In genomic region chrX:110003167-110004156, GRCh38 we compare ENCODE assay signal across 8 cellular contexts. TPM values are rescaled to one million over a fixed set of nuclear protein-coding genes. Genes with fewer than 3 reads are reported as not detected.
DNase-seq lines count a peak whose midpoint lies in the region; ATAC-seq and TF ChIP-seq lines count a peak whose summit lies in the region.

No MANE protein-coding gene starts in this region.

- H3K36me3 ChIP-seq in WERI-Rb-1 = peaks cover 14% of the 10 kb centered on the region
- H3K36me3 ChIP-seq in esophagus squamous epithelium = no peaks in the 10 kb centered on the region
- no peaks in the 10 kb centered on the region for H3K36me3 ChIP-seq in neural cell (ENCODE audit: insufficient read depth, low read length)

- no peak overlapping the region for H2AFZ ChIP-seq in neural cell (ENCODE audit: low read depth, low read length)

- no peaks in the 10 kb centered on the region for H4K20me1 ChIP-seq in neural cell (ENCODE audit: insufficient read depth)

- H3F3A ChIP-seq in neural cell (ENCODE audit: insufficient read depth, low read length, poor library complexity, severe bottlenecking) = no peaks in the 10 kb centered on the region

- H3K27me3 ChIP-seq in WERI-Rb-1 (ENCODE audit: insufficient read depth, low read depth, severe bottlenecking) = no peaks in the 10 kb centered on the region
- H3K27me3 ChIP-seq in esophagus squamous epithelium = no peaks in the 10 kb centered on the region
- no peaks in the 10 kb centered on the region for H3K27me3 ChIP-seq in neural cell (ENCODE audit: insufficient read depth, low read depth, low read length)

- peak overlapping the region; percentile 14 for H3K4me2 ChIP-seq in neural cell (ENCODE audit: low read length)

- no peaks in the 10 kb centered on the region for H3K9me2 ChIP-seq in neural cell (ENCODE audit: insufficient read depth, low read length)

- peaks cover 10 to 51% (median 13%) of the 10 kb centered on the region in 3 donors for H3K4me1 ChIP-seq in esophagus squamous epithelium

- no peak for TF ChIP-seq POLR2A in esophagus squamous epithelium (IDR thresholded peaks at IDR 0.05)

- WGBS in esophagus squamous epithelium, 2 donors = 9 to 39% methylated on average over 20 to 38 of the region's 46 CpGs

- DNase-seq in WERI-Rb-1 (no peak), esophagus squamous epithelium (lab: John Stamatoyannopoulos, UW) (no peak), mucosa of gallbladder (ENCODE audit: low spot score) (no peak)
- no peak for DNase-seq in effector CD4-positive, alpha-beta T cell

- intact Hi-C loops in esophagus squamous epithelium (cut with DNase I) = no loop called here

- no peak for TF ChIP-seq EP300 in neural cell (conservative IDR thresholded peaks at IDR 0.05; ENCODE audit: poor library complexity, severe bottlenecking)

- TF ChIP-seq RAD21 in neural cell (conservative IDR thresholded peaks at IDR 0.05) = no peak

- H3K9me3 ChIP-seq in WERI-Rb-1 (ENCODE audit: severe bottlenecking) (no peaks in the 10 kb centered on the region), esophagus squamous epithelium (no peaks in the 10 kb centered on the region), neural cell (ENCODE audit: low read length) (no peaks in the 10 kb centered on the region)

- H3K4me3 ChIP-seq in GM08714 (ENCODE audit: low read length) (peak overlapping the region; percentile 81), WERI-Rb-1 (ENCODE audit: low read depth, low read length) (peak overlapping the region; percentile 86), esophagus squamous epithelium (peak overlapping the region; percentile 59 to 84 (median 66)), neural cell (ENCODE audit: low read length) (peak overlapping the region; percentile 74)

- H3K79me2 ChIP-seq in neural cell (replicated peaks; ENCODE audit: insufficient read depth, low read length) = no peaks in the 10 kb centered on the region

- ATAC-seq in HG02938 (IDR thresholded peaks at IDR 0.05; ENCODE audit: unreplicated experiment) (peak; percentile 28), HG03175 (IDR thresholded peaks at IDR 0.05; ENCODE audit: unreplicated experiment) (no peak)

- H3K9ac ChIP-seq in neural cell (ENCODE audit: low read length) = peak overlapping the region; percentile 67

- peak overlapping the region; percentile 93 for H3K27ac ChIP-seq in WERI-Rb-1
- peak overlapping the region; percentile 86 to 95 (median 92) for H3K27ac ChIP-seq in esophagus squamous epithelium
- no peak overlapping the region for H3K27ac ChIP-seq in neural cell (ENCODE audit: low read length)

- TF ChIP-seq CTCF in WERI-Rb-1 (IDR thresholded peaks at IDR 0.05; ENCODE audit: low read depth, low read length) (no peak), esophagus squamous epithelium (IDR thresholded peaks at IDR 0.05) (no peak), neural cell (IDR thresholded peaks at IDR 0.05; ENCODE audit: poor library complexity, severe bottlenecking) (no peak)

TF ChIP-seq in neural cell, 6 proteins besides CTCF, POLR2A, EP300 and RAD21:
- TF ChIP-seq POLR2AphosphoS5 (IDR thresholded peaks at IDR 0.05) (no peak), REST (IDR thresholded peaks at IDR 0.05; ENCODE audit: borderline replicate concordance) (no peak), SMC3 (conservative IDR thresholded peaks at IDR 0.05; ENCODE audit: poor library complexity) (no peak), TAF1 (IDR thresholded peaks at IDR 0.05; ENCODE audit: low read depth) (no peak), EZH2 (IDR thresholded peaks at IDR 0.05; ENCODE audit: borderline replicate concordance, insufficient read depth, low read length, poor library complexity, severe bottlenecking) (no peak), MXI1 (conservative IDR thresholded peaks at IDR 0.05; ENCODE audit: poor library complexity, severe bottlenecking) (no peak)

RNA-seq across cellular contexts. Expression of gene TMEM164, which starts 0.5 kb away (rescaled TPM):
- total RNA-seq in esophagus squamous epithelium (10 to 100 TPM; 18.5 to 27.3 (median 23.6) TPM), mucosa of gallbladder (45.8 TPM)
- 12.5 and 52.8 TPM in 2 replicates for polyA plus RNA-seq in neural cell
- 18.3 and 20.5 TPM in 2 replicates for polyA minus RNA-seq in neural cell
